ENCODE assay signal across 19 cellular contexts in genomic region chr14:26282578-26282977, GRCh38.
DNase-seq lines count a peak whose midpoint lies in the region; ATAC-seq, FAIRE-seq and TF ChIP-seq lines count a peak whose summit lies in the region.
"Had no signal": no experiment of that assay in that cellular context is flagged by ENCODE, and none has a peak within 500 bp of the region (broad histone marks: within the 10 kb centered on the region; RNA-seq: fewer than 3 reads in every experiment).

No MANE protein-coding gene starts in this region.

- no peaks in the 10 kb centered on the region for H3K27me3 ChIP-seq in astrocyte (ENCODE audit: insufficient read depth, low read length)
- H3K27me3 ChIP-seq in foreskin keratinocyte: no peaks in the 10 kb centered on the region
- no peaks in the 10 kb centered on the region for H3K27me3 ChIP-seq in thoracic aorta (replicated peaks; ENCODE audit: insufficient read depth)
- H3K27me3 ChIP-seq in right cardiac atrium (ENCODE audit: control insufficient read depth, insufficient read depth): no peaks in the 10 kb centered on the region
- H3K27me3 ChIP-seq: tibial artery had no signal

- H3K9me3 Mint-ChIP-seq in astrocyte (ENCODE audit: unreplicated experiment): no peaks in the 10 kb centered on the region
- H3K9me3 Mint-ChIP-seq: neural crest cell had no signal

- ATAC-seq in foreskin keratinocyte (peak; percentile 87), thoracic aorta (ENCODE audit: insufficient number of reproducible peaks, low FRiP score, low read depth) (no peak), right cardiac atrium (no peak)
- ATAC-seq: effector memory CD8-positive, alpha-beta T cell; stimulated activated effector memory CD8-positive, alpha-beta T cell treated with anti-CD3 and anti-CD28 coated beads, Interleukin-12 subunit alpha, Interleukin-12 subunit beta, amount 100 ng/mL, for 72 hours had no signal

- H3K27ac ChIP-seq in astrocyte (ENCODE audit: low read depth, low read length): no peak overlapping the region
- peak overlapping the region; percentile 43 for H3K27ac ChIP-seq in foreskin keratinocyte
- peak overlapping the region; percentile 30 to 36 for H3K27ac ChIP-seq in thoracic aorta
- H3K27ac ChIP-seq in right cardiac atrium (ENCODE audit: low read length): no peak overlapping the region
- H3K27ac ChIP-seq: tibial artery had no signal

- WGBS in right cardiac atrium: 82% methylated on average over 2 of the region's 2 CpGs

- no peaks in the 10 kb centered on the region for H3K79me2 ChIP-seq in astrocyte (ENCODE audit: insufficient read depth, low read length)

- intact Hi-C loops in right cardiac atrium (cut with DNase I): no loop called here
- intact Hi-C loops in cardiac septum (cut with DNase I): no loop called here

- TF ChIP-seq CTCF in astrocyte (IDR thresholded peaks at IDR 0.05; ENCODE audit: insufficient read depth, low read depth, low read length) (no peak), foreskin keratinocyte (conservative IDR thresholded peaks at IDR 0.05) (no peak), thoracic aorta (IDR thresholded peaks at IDR 0.05) (no peak)

- peak overlapping the region; percentile 67 for H3K27ac Mint-ChIP-seq in astrocyte (ENCODE audit: unreplicated experiment)
- H3K27ac Mint-ChIP-seq: activated T-helper 2 cell treated with anti-CD3 and anti-CD28 coated beads, Interferon-gamma antibody, Interleukin-2, Interleukin-4, amounts not matched to agents 10 μg/mL and 5 μg/mL and 100 μg/mL, durations not matched to agents 14 hours and 24 hours and 36 hours; CD14-positive monocyte; effector memory CD8-positive, alpha-beta T cell; stimulated activated effector memory CD8-positive, alpha-beta T cell treated with anti-CD3 and anti-CD28 coated beads, Interleukin-12 subunit alpha, Interleukin-12 subunit beta, amount 100 ng/mL, for 72 hours had no signal

- DNase-seq in DMS53 (lab: John Stamatoyannopoulos, UW) (peak; percentile 33), DMS53 treated with DMSO at 0.1 percent for 48 hours (lab: John Stamatoyannopoulos, UW; ENCODE audit: unreplicated experiment) (no peak), astrocyte (ENCODE audit: low read depth) (no peak), foreskin keratinocyte (peak; percentile 78 to 87), thoracic aorta (ENCODE audit: low spot score) (no peak), right cardiac atrium (no peak), cardiac septum (ENCODE audit: low spot score) (no peak)
- DNase-seq in activated effector memory CD4-positive, alpha-beta T cell treated with Interleukin-2 at 50 U/mL for 16 hours: no peak
- DNase-seq: 8988T; cerebellar nuclear complex; DMS79; effector memory CD8-positive, alpha-beta T cell; NCI-H526 treated with DMSO at 0.1 percent for 48 hours; T-helper 9 cell; tibial artery had no signal

- peaks cover 18% of the 10 kb centered on the region for H3K4me1 Mint-ChIP-seq in astrocyte (ENCODE audit: low read depth, unreplicated experiment)
- H3K4me1 Mint-ChIP-seq: CD14-positive monocyte; stimulated activated effector memory CD8-positive, alpha-beta T cell treated with anti-CD3 and anti-CD28 coated beads, Interleukin-12 subunit alpha, Interleukin-12 subunit beta, amount 100 ng/mL, for 72 hours had no signal

- FAIRE-seq in astrocyte (lab: Jason Lieb, UNC): no peak

- H3K9ac ChIP-seq in astrocyte (ENCODE audit: low read length): no peak overlapping the region

- H3K4me3 ChIP-seq in astrocyte (ENCODE audit: insufficient read depth, low read depth, low read length) (no peak overlapping the region), thoracic aorta (no peak overlapping the region), right cardiac atrium (ENCODE audit: low read length) (no peak overlapping the region)
- H3K4me3 ChIP-seq: tibial artery had no signal

- no peak overlapping the region for H3K4me3 Mint-ChIP-seq in astrocyte (ENCODE audit: unreplicated experiment)
- H3K4me3 Mint-ChIP-seq: CD14-positive monocyte; effector memory CD8-positive, alpha-beta T cell; neural crest cell; stimulated activated effector memory CD8-positive, alpha-beta T cell treated with anti-CD3 and anti-CD28 coated beads, Interleukin-12 subunit alpha, Interleukin-12 subunit beta, amount 100 ng/mL, for 72 hours had no signal

- H4K20me1 ChIP-seq in astrocyte (ENCODE audit: insufficient read depth, low read length): no peaks in the 10 kb centered on the region

- H3K4me2 ChIP-seq in astrocyte (ENCODE audit: low read length): no peak overlapping the region

- no peaks in the 10 kb centered on the region for H3K36me3 Mint-ChIP-seq in astrocyte (ENCODE audit: low read depth, unreplicated experiment)
- H3K36me3 Mint-ChIP-seq: CD14-positive monocyte; stimulated activated effector memory CD8-positive, alpha-beta T cell treated with anti-CD3 and anti-CD28 coated beads, Interleukin-12 subunit alpha, Interleukin-12 subunit beta, amount 100 ng/mL, for 72 hours had no signal

- H3K36me3 ChIP-seq in astrocyte (ENCODE audit: insufficient read depth, low read length) (no peaks in the 10 kb centered on the region), thoracic aorta (no peaks in the 10 kb centered on the region)
- H3K36me3 ChIP-seq: tibial artery had no signal

- H2AFZ ChIP-seq in astrocyte (ENCODE audit: low read depth, low read length): no peak overlapping the region

- H3K9me3 ChIP-seq in astrocyte (ENCODE audit: insufficient read depth, low read depth, low read length): no peaks in the 10 kb centered on the region
- H3K9me3 ChIP-seq in thoracic aorta: no peaks in the 10 kb centered on the region
- H3K9me3 ChIP-seq in right cardiac atrium (ENCODE audit: control insufficient read depth, low read length): no peaks in the 10 kb centered on the region
- H3K9me3 ChIP-seq: tibial artery had no signal

- no peaks in the 10 kb centered on the region for H3K4me1 ChIP-seq in astrocyte (ENCODE audit: insufficient read depth, low read length)
- H3K4me1 ChIP-seq in foreskin keratinocyte: peaks cover 30% of the 10 kb centered on the region
- peaks cover 13 to 19% of the 10 kb centered on the region in 2 donors for H3K4me1 ChIP-seq in thoracic aorta (ENCODE audit: control insufficient read depth in 1 of 2, low read depth in 2 of 2)
- H3K4me1 ChIP-seq in right cardiac atrium (ENCODE audit: control insufficient read depth, insufficient read depth, low read length): no peaks in the 10 kb centered on the region

- H3K27me3 Mint-ChIP-seq in astrocyte (ENCODE audit: low read depth, unreplicated experiment): no peaks in the 10 kb centered on the region
- H3K27me3 Mint-ChIP-seq: effector memory CD8-positive, alpha-beta T cell had no signal

Comparison
In these comparisons a context has a peak if more than half of its experiments do, and no peak if none do; other contexts are left out.
1. DNase-seq: peak in DMS53 (single experiment) and foreskin keratinocyte (2 of 2); none in DMS53 treated with DMSO at 0.1 percent for 48 hours (single experiment), astrocyte (single experiment), thoracic aorta (single experiment), right cardiac atrium (0 of 3), cardiac septum (single experiment) and activated effector memory CD4-positive, alpha-beta T cell treated with Interleukin-2 at 50 U/mL for 16 hours (single experiment).
2. H3K27ac ChIP-seq: peak in foreskin keratinocyte (single experiment) and thoracic aorta (2 of 2); none in astrocyte (single experiment) and right cardiac atrium (single experiment).